Comparison of ENCODE assay signal across 10 cellular contexts in the genomic region with DNA sequence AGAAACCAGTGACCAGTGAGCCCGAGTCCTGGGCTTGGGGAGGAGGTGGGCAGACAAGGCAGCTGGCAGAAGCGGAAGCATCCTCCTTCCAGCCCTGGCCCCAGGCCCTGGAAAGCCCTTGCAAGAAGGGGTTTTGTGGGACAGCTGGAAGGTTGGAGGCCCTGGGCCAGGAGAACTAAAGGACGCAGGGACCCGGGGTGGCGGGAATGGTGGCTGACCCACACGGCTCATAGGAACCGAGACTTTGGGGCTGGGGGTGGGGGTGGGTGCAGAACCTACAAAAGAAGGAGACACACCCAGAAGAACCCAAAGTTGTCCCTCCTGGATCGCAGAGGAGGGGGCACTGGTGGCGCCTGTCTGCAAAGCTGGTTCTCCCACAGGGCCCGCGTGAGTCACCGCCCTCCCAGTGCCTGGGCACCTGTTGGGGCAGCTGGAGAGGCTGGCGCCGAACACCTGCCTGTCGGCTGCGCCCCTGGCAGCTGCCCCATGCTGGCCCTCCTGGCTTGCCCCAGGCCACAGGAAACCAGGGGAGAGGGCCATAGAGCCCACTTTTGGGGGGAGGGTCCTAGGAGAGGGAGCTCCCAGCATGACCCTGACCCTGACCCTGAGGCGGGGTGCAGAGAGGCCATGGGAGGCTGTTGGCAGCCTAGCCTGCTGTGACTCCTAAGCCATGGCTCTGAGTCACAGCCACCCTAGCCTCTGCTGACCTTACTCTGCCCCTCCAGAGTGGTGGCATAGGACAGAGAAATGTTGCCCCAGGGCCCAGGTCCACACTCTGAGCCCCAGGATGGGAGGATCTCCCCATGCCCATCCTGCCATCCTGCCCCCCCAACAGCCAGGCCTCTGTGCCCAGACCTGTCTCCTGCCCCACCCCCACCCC. TPM values are rescaled to one million over a fixed set of nuclear protein-coding genes. Genes with fewer than 3 reads are reported as not detected.
DNase-seq lines count a peak whose midpoint lies in the region; TF ChIP-seq lines count a peak whose summit lies in the region.
"Had no signal": no experiment of that assay in that cellular context is flagged by ENCODE, and none has a peak within 500 bp of the region (broad histone marks: within the 10 kb centered on the region; RNA-seq: fewer than 3 reads in every experiment).

No MANE protein-coding gene starts in this region.

- H3K79me2 ChIP-seq in Karpas-422 (ENCODE audit: low read length) = no peaks in the 10 kb centered on the region

- H3K4me3 Mint-ChIP-seq in brain = peak overlapping the region in 3 of 5 experiments; percentile 47 to 83 (median 67)
- H3K4me3 Mint-ChIP-seq: activated T-cell treated with anti-CD3 and anti-CD28 coated beads, Interleukin-2, amount 50 U/mL, for 4 hours had no signal

- H3K27ac ChIP-seq in muscle layer of colon (ENCODE audit: low read depth, low read length) = peak overlapping the region; percentile 88
- no peak overlapping the region for H3K27ac ChIP-seq in Karpas-422 (ENCODE audit: low read length)

- H2AFZ ChIP-seq in Karpas-422 (ENCODE audit: low read length) = no peak overlapping the region

- H3K36me3 Mint-ChIP-seq in brain = peaks cover 31% of the 10 kb centered on the region

- H3K27me3 ChIP-seq in muscle layer of colon (ENCODE audit: control insufficient read depth in 1 of 2, insufficient read depth in 2 of 2, low read length in 2 of 2) (peaks cover 0 to 3% of the 10 kb centered on the region in 2 donors), Karpas-422 (ENCODE audit: low read length) (no peaks in the 10 kb centered on the region)

- no peaks in the 10 kb centered on the region for H3K9me3 Mint-ChIP-seq in brain
- H3K9me3 Mint-ChIP-seq: activated T-cell treated with anti-CD3 and anti-CD28 coated beads, Interleukin-2, amount 50 U/mL, for 4 hours had no signal

- TF ChIP-seq CTCF in brain (conservative IDR thresholded peaks at IDR 0.05) = no peak

- H3K4me2 ChIP-seq in Karpas-422 (ENCODE audit: low read depth, low read length, poor library complexity, severe bottlenecking) = no peak overlapping the region

- H3K4me3 ChIP-seq in muscle layer of colon (ENCODE audit: low read depth in 1 of 2, low read length in 2 of 2) = peak overlapping the region; percentile 87 to 92
- no peak overlapping the region for H3K4me3 ChIP-seq in Karpas-422 (ENCODE audit: low read length)

- H3K9me3 ChIP-seq in muscle layer of colon (ENCODE audit: low read length) (no peaks in the 10 kb centered on the region), Karpas-422 (ENCODE audit: low read length) (no peaks in the 10 kb centered on the region)

- peak overlapping the region in 2 of 5 experiments; percentile 83 to 85 for H3K27ac Mint-ChIP-seq in brain

- H3K4me1 Mint-ChIP-seq in brain = peaks cover 45% of the 10 kb centered on the region

- H3K4me1 ChIP-seq in muscle layer of colon (ENCODE audit: insufficient read depth, low read length) = peaks cover 52% of the 10 kb centered on the region
- H3K4me1 ChIP-seq in Karpas-422 (ENCODE audit: low read length) = peaks cover 14% of the 10 kb centered on the region

- H3K27me3 Mint-ChIP-seq in brain = peaks cover 3% of the 10 kb centered on the region

- peak; percentile 67 for DNase-seq in AG08396 (ENCODE audit: low spot score)
- peak; percentile 20 for DNase-seq in NCI-H1694 (lab: John Stamatoyannopoulos, UW)
- DNase-seq in NOMO-1 treated with dmso at 0.1 percent for 144 hours (lab: John Stamatoyannopoulos, UW; ENCODE audit: unreplicated experiment) = no peak
- DNase-seq in Karpas-422 = no peak
- DNase-seq in germinal center (ENCODE audit: low spot score) = no peak
- no peak for DNase-seq in HuH-7 (ENCODE audit: low spot score)
- DNase-seq: activated T-cell treated with anti-CD3 and anti-CD28 coated beads, Interleukin-2, amount 50 U/mL, for 4 hours had no signal

- H3K36me3 ChIP-seq in muscle layer of colon (ENCODE audit: insufficient read depth, low read length) (peaks cover 47% of the 10 kb centered on the region), Karpas-422 (ENCODE audit: insufficient read depth, low read length) (peaks cover 4% of the 10 kb centered on the region; the same call in 1 of the 2 replicates)

- H3K9ac ChIP-seq in muscle layer of colon (ENCODE audit: low read length) = peak overlapping the region; percentile 58
- H3K9ac ChIP-seq in Karpas-422 (ENCODE audit: low read length) = no peak overlapping the region

- H3K9me2 ChIP-seq in Karpas-422 (replicated peaks; ENCODE audit: insufficient read depth, low read length) = no peaks in the 10 kb centered on the region

- peaks cover 12% of the 10 kb centered on the region; the same call in 1 of the 2 replicates for H4K20me1 ChIP-seq in Karpas-422 (ENCODE audit: insufficient read depth, low read depth, low read length)

RNA-seq across cellular contexts. Expression of a gene that starts 0.8 kb away (rescaled TPM):
- polyA plus RNA-seq in brain (ENCODE audit: insufficient read depth, low read depth, low replicate concordance) = 30.7 TPM
- 11.5 and 33.7 TPM in 2 replicates for total RNA-seq in Karpas-422 (2014; rRNA removed; shearing (Covaris generic); ENCODE audit: low replicate concordance)

RNA-seq across cellular contexts. Expression of a gene that starts 11.1 kb away (rescaled TPM):
- 36.3 TPM for polyA plus RNA-seq in brain (ENCODE audit: insufficient read depth, low read depth, low replicate concordance)
- 37.8 and 61.3 TPM in 2 replicates for total RNA-seq in Karpas-422 (2014; rRNA removed; shearing (Covaris generic); ENCODE audit: low replicate concordance)

RNA-seq across cellular contexts. Expression of a gene that starts 12.5 kb away (rescaled TPM):
- 4.5 TPM for polyA plus RNA-seq in brain (ENCODE audit: insufficient read depth, low read depth, low replicate concordance)
- total RNA-seq in Karpas-422 (2014; rRNA removed; shearing (Covaris generic); ENCODE audit: low replicate concordance) = 2.6 and 4.0 TPM in 2 replicates

RNA-seq across cellular contexts. Expression of a gene that starts 33.6 kb away (rescaled TPM):
- not detected for polyA plus RNA-seq in brain (ENCODE audit: insufficient read depth, low read depth, low replicate concordance)
- total RNA-seq in Karpas-422 (2014; rRNA removed; shearing (Covaris generic); ENCODE audit: low replicate concordance) = 0.25 TPM in 1 of 2 replicates, not detected in the other

RNA-seq across cellular contexts. Expression of a gene that starts 48.3 kb away (rescaled TPM):
- polyA plus RNA-seq in brain (ENCODE audit: insufficient read depth, low read depth, low replicate concordance) = not detected
- total RNA-seq in Karpas-422 (2014; rRNA removed; shearing (Covaris generic); ENCODE audit: low replicate concordance) = not detected in 2 replicates
- total RNA-seq: activated T-cell treated with anti-CD3 and anti-CD28 coated beads, Interleukin-2, amount 50 U/mL, for 4 hours; mononuclear cell had no signal

Comparison
In these comparisons a context has a peak if more than half of its experiments do, and no peak if none do; other contexts are left out.
1. DNase-seq: peak in AG08396 (single experiment) and NCI-H1694 (single experiment); none in NOMO-1 treated with dmso at 0.1 percent for 144 hours (single experiment), Karpas-422 (single experiment), germinal center (single experiment) and HuH-7 (single experiment).